ENCODE assay signal across 25 cellular contexts in genomic region chr3:99933971-99934750, GRCh38.
DNase-seq lines count a peak whose midpoint lies in the region; ATAC-seq and TF ChIP-seq lines count a peak whose summit lies in the region.
"Had no signal": no experiment of that assay in that cellular context is flagged by ENCODE, and none has a peak within 500 bp of the region (broad histone marks: within the 10 kb centered on the region; RNA-seq: fewer than 3 reads in every experiment).

No MANE protein-coding gene starts in this region.

- no peak overlapping the region for H3K4me3 ChIP-seq in CD8-positive, alpha-beta T cell (ENCODE audit: low read depth, low read length)
- H3K4me3 ChIP-seq in ascending aorta: no peak overlapping the region
- no peak overlapping the region for H3K4me3 ChIP-seq in psoas muscle
- H3K4me3 ChIP-seq in OCI-LY7 (ENCODE audit: low read depth, low read length, poor library complexity, severe bottlenecking): no peak overlapping the region
- H3K4me3 ChIP-seq: A549, GM23248, HAP-1, SJCRH30 had no signal

- no peaks in the 10 kb centered on the region for H3K4me1 ChIP-seq in CD8-positive, alpha-beta T cell (ENCODE audit: insufficient read depth, low read length)
- peaks cover 4 to 49% of the 10 kb centered on the region in 2 donors for H3K4me1 ChIP-seq in ascending aorta
- H3K4me1 ChIP-seq in psoas muscle: peaks cover 45% of the 10 kb centered on the region
- no peaks in the 10 kb centered on the region for H3K4me1 ChIP-seq in OCI-LY7 (ENCODE audit: insufficient read depth, low read length, poor library complexity, severe bottlenecking)
- H3K4me1 ChIP-seq: HAP-1, SJCRH30 had no signal

- no peaks in the 10 kb centered on the region for H3K9me3 Mint-ChIP-seq in CD8-positive, alpha-beta T cell
- H3K9me3 Mint-ChIP-seq in T-helper 2 cell treated with Interferon-gamma antibody and Interleukin-4, amounts not matched to agents 5 μg/mL and 100 μg/mL, for 36 hours: no peaks in the 10 kb centered on the region

- intact Hi-C loops in CD8-positive, alpha-beta T cell (cut with DNase I, micrococcal nuclease): no loop called here
- intact Hi-C loops in ascending aorta (cut with DNase I) (no loop called here), psoas muscle (cut with DNase I) (no loop called here), OCI-LY7 (cut with micrococcal nuclease; ENCODE audit: unreplicated experiment) (no loop called here)

- H3K79me2 ChIP-seq in OCI-LY7 (ENCODE audit: insufficient read depth, low read depth, low read length): no peaks in the 10 kb centered on the region

- no peak for TF ChIP-seq CTCF in CD8-positive, alpha-beta T cell (IDR thresholded peaks at IDR 0.05)
- TF ChIP-seq CTCF in ascending aorta (IDR thresholded peaks at IDR 0.05): no peak
- TF ChIP-seq CTCF in psoas muscle (IDR thresholded peaks at IDR 0.05): no peak
- TF ChIP-seq CTCF in OCI-LY7 (conservative IDR thresholded peaks at IDR 0.05; ENCODE audit: low read length): no peak

- DNase-seq in CD8-positive, alpha-beta T cell: no peak
- DNase-seq in ascending aorta (ENCODE audit: low spot score in 2 of 2) (no peak), lung microvascular endothelial cell (ENCODE audit: low read depth in 2 of 2) (peak; percentile 5 to 12), psoas muscle (no peak), DMS153 treated with DMSO at 0.1 percent for 48 hours (lab: John Stamatoyannopoulos, UW; ENCODE audit: unreplicated experiment) (no peak), OCI-LY7 (ENCODE audit: low spot score) (no peak)
- DNase-seq in T-helper 2 cell treated with Interferon-gamma antibody and Interleukin-4, amounts not matched to agents 5 μg/mL and 100 μg/mL, for 36 hours (ENCODE audit: low spot score): no peak
- DNase-seq: BE2C; COR-L47; DMS79 treated with DMSO at 0.1 percent for 48 hours; GM23248; KG1; NCI-H1092 treated with DMSO at 0.1 percent for 48 hours; NCI-H1436 treated with DMSO at 0.1 percent for 48 hours; NCI-H2029 treated with DMSO at 0.1 percent for 48 hours; NCI-H2171; NCI-H345; NCI-H524; NCI-H774; NK-92 treated with Interleukin-12 subunit alpha and Interleukin-12 subunit beta, amount 100 ng/mL, for 24 hours; SJCRH30 had no signal

- H3K4me3 Mint-ChIP-seq in CD8-positive, alpha-beta T cell: no peak overlapping the region
- no peak overlapping the region for H3K4me3 Mint-ChIP-seq in T-helper 2 cell treated with Interferon-gamma antibody and Interleukin-4, amounts not matched to agents 5 μg/mL and 100 μg/mL, for 36 hours

- H2AFZ ChIP-seq in OCI-LY7 (ENCODE audit: low read length): no peak overlapping the region
- H2AFZ ChIP-seq: GM23248 had no signal

- POLR2A ChIA-PET in CD8-positive, alpha-beta T cell (lab: Charles Lee): no interaction called here
- POLR2A ChIA-PET in OCI-LY7 (lab: Charles Lee): no interaction called here

- CTCF ChIA-PET in CD8-positive, alpha-beta T cell (lab: Charles Lee): no interaction called here
- CTCF ChIA-PET in OCI-LY7 (lab: Charles Lee; ENCODE audit: unreplicated experiment): no interaction called here

- no peaks in the 10 kb centered on the region for H3K9me3 ChIP-seq in CD8-positive, alpha-beta T cell (ENCODE audit: low read length)
- no peaks in the 10 kb centered on the region for H3K9me3 ChIP-seq in ascending aorta
- H3K9me3 ChIP-seq in psoas muscle: no peaks in the 10 kb centered on the region
- no peaks in the 10 kb centered on the region for H3K9me3 ChIP-seq in OCI-LY7 (ENCODE audit: low read length)
- H3K9me3 ChIP-seq: A549, BE2C, HAP-1, SJCRH30 had no signal

- WGBS in psoas muscle, 3 donors: 54 to 79% (median 65%) methylated on average over 5 of the region's 5 CpGs

- peaks cover 5% of the 10 kb centered on the region for H3K36me3 Mint-ChIP-seq in CD8-positive, alpha-beta T cell
- peaks cover 1% of the 10 kb centered on the region for H3K36me3 Mint-ChIP-seq in T-helper 2 cell treated with Interferon-gamma antibody and Interleukin-4, amounts not matched to agents 5 μg/mL and 100 μg/mL, for 36 hours (ENCODE audit: low read depth)

- BruUV-seq in OCI-LY7 (replicated peaks; lab: Mats Ljungman, UMichigan): no TSS peak

- no peaks in the 10 kb centered on the region for H3K9me2 ChIP-seq in OCI-LY7 (ENCODE audit: insufficient read depth, low read length)

- peaks cover 13% of the 10 kb centered on the region for H3K4me1 Mint-ChIP-seq in CD8-positive, alpha-beta T cell (ENCODE audit: low read depth)
- H3K4me1 Mint-ChIP-seq in T-helper 2 cell treated with Interferon-gamma antibody and Interleukin-4, amounts not matched to agents 5 μg/mL and 100 μg/mL, for 36 hours (ENCODE audit: low read depth): no peaks in the 10 kb centered on the region

- H3K27me3 ChIP-seq in CD8-positive, alpha-beta T cell (ENCODE audit: insufficient read depth, low read length): no peaks in the 10 kb centered on the region
- H3K27me3 ChIP-seq in ascending aorta (no peaks in the 10 kb centered on the region), psoas muscle (ENCODE audit: insufficient read depth in 3 of 3, low read length in 2 of 3) (no peaks in the 10 kb centered on the region)
- H3K27me3 ChIP-seq: BE2C, SJCRH30 had no signal

- H4K20me1 ChIP-seq in OCI-LY7 (ENCODE audit: insufficient read depth, low read length): no peaks in the 10 kb centered on the region

- no peaks in the 10 kb centered on the region for H3K27me3 Mint-ChIP-seq in CD8-positive, alpha-beta T cell (ENCODE audit: low read depth)
- H3K27me3 Mint-ChIP-seq in T-helper 2 cell treated with Interferon-gamma antibody and Interleukin-4, amounts not matched to agents 5 μg/mL and 100 μg/mL, for 36 hours (ENCODE audit: low read depth): no peaks in the 10 kb centered on the region

- H3K27ac Mint-ChIP-seq in CD8-positive, alpha-beta T cell: peak overlapping the region; percentile 46
- no peak overlapping the region for H3K27ac Mint-ChIP-seq in T-helper 2 cell treated with Interferon-gamma antibody and Interleukin-4, amounts not matched to agents 5 μg/mL and 100 μg/mL, for 36 hours

- H3K27ac ChIP-seq in CD8-positive, alpha-beta T cell (ENCODE audit: low read depth, low read length): no peak overlapping the region
- H3K27ac ChIP-seq in ascending aorta (peak overlapping the region; percentile 84 to 92), psoas muscle (peak overlapping the region; percentile 61), OCI-LY7 (ENCODE audit: low read depth, low read length, poor library complexity, severe bottlenecking) (no peak overlapping the region)
- H3K27ac ChIP-seq: A549, GM23248, HL-60, SJCRH30 had no signal

- no peak overlapping the region for H3K4me2 ChIP-seq in OCI-LY7 (ENCODE audit: low read length)
- H3K4me2 ChIP-seq: A549 had no signal

- H3K36me3 ChIP-seq in CD8-positive, alpha-beta T cell (ENCODE audit: insufficient read depth, low read length): no peaks in the 10 kb centered on the region
- H3K36me3 ChIP-seq in ascending aorta (no peaks in the 10 kb centered on the region), psoas muscle (ENCODE audit: insufficient read depth in 1 of 2, low read depth in 1 of 2) (peaks cover 0 to 4% of the 10 kb centered on the region in 2 donors), OCI-LY7 (ENCODE audit: insufficient read depth, low read length) (no peaks in the 10 kb centered on the region)
- H3K36me3 ChIP-seq: HAP-1, SJCRH30 had no signal

- no peak for ATAC-seq in CD8-positive, alpha-beta T cell
- no peak for ATAC-seq in psoas muscle
- ATAC-seq: A549, Panc1 had no signal

Comparison
In these comparisons a context has a peak if more than half of its experiments do, and no peak if none do; other contexts are left out.
1. DNase-seq: peak in lung microvascular endothelial cell (2 of 2); none in CD8-positive, alpha-beta T cell (0 of 7), ascending aorta (0 of 2), psoas muscle (0 of 2), T-helper 2 cell treated with Interferon-gamma antibody and Interleukin-4, amounts not matched to agents 5 μg/mL and 100 μg/mL, for 36 hours (single experiment), DMS153 treated with DMSO at 0.1 percent for 48 hours (single experiment) and OCI-LY7 (single experiment).
2. H3K27ac ChIP-seq: peak in ascending aorta (2 of 2) and psoas muscle (single experiment); none in CD8-positive, alpha-beta T cell (single experiment) and OCI-LY7 (single experiment).